In the genomic region with DNA sequence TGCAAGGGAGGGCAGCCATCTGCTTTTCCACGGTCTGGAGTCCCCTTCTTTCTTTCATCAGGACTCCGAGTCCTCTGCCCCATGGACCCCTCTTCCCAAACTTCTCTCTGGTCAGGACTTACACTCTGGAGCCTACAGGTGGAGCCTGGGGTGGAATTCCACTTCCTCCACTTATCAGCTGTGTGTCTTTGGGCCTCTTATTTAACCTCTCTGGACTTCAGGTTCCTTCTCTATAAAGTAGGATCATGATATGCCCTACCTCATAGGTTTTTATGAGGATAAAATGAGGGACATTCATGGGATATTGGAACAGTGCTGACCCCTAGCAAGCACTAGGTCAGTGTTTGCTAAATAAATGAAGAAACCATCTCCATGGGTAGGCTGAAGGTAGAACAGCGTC, we compare ENCODE assay signal across 27 cellular contexts. TPM values are rescaled to one million over a fixed set of nuclear protein-coding genes. Genes with fewer than 3 reads are reported as not detected.
DNase-seq lines count a peak whose midpoint lies in the region; ATAC-seq, FAIRE-seq and TF ChIP-seq lines count a peak whose summit lies in the region.
"Had no signal": no experiment of that assay in that cellular context is flagged by ENCODE, and none has a peak within 500 bp of the region (broad histone marks: within the 10 kb centered on the region; RNA-seq: fewer than 3 reads in every experiment).

No MANE protein-coding gene starts in this region.

- no peaks in the 10 kb centered on the region for H3K9me3 Mint-ChIP-seq in neural progenitor cell
- H3K9me3 Mint-ChIP-seq in type B pancreatic cell: no peaks in the 10 kb centered on the region
- H3K9me3 Mint-ChIP-seq: CD4-positive, alpha-beta memory T cell had no signal

- no peak overlapping the region; the same call in 1 of the 2 replicates for H2BK20ac ChIP-seq in H1 (ENCODE audit: low read length)

- H3K4me3 ChIP-seq in HepG2 (replicated peaks in 1 of 3; ENCODE audit: insufficient read depth in 1 of 3, low read depth in 2 of 3, low read length in 3 of 3) (no peak overlapping the region), right lobe of liver (no peak overlapping the region), H1 (ENCODE audit: extremely low read depth in 1 of 4, insufficient read depth in 2 of 4, low read depth in 3 of 4, low read length in 4 of 4) (no peak overlapping the region), neural progenitor cell (no peak overlapping the region)

- in situ Hi-C loops in HepG2 (cut with HindIII; ENCODE audit: extremely low pct_ligation_motif_present, low pct_unique_long_range_greater_than_20kb): no loop called here

- H4K91ac ChIP-seq in H1 (replicated peaks; ENCODE audit: insufficient read length, low read length): no peak overlapping the region

- FAIRE-seq in HepG2 (lab: Jason Lieb, UNC): no peak
- no peak for FAIRE-seq in H1 (lab: Jason Lieb, UNC)
- FAIRE-seq: G401.6, GM19239 had no signal

- H3K4me2 ChIP-seq in HepG2 (ENCODE audit: low read depth, low read length): no peak overlapping the region
- H3K4me2 ChIP-seq in H1 (ENCODE audit: insufficient read depth in 1 of 2, low read depth in 2 of 2, low read length in 2 of 2): no peak overlapping the region
- H3K4me2 ChIP-seq in neural progenitor cell: no peak overlapping the region

- no peaks in the 10 kb centered on the region for H3F3A ChIP-seq in neural progenitor cell (ENCODE audit: low read depth)

- H3K56ac ChIP-seq in H1 (replicated peaks; ENCODE audit: insufficient read length, low read depth, low read length): no peak overlapping the region

- H3K23ac ChIP-seq in H1 (ENCODE audit: insufficient read length): no peak overlapping the region

- 79% methylated on average over 2 of the region's 3 CpGs for WGBS in HepG2 (ENCODE audit: low lambda C conversion rate)
- WGBS in right lobe of liver (ENCODE audit: insufficient coverage, low coverage, low lambda C conversion rate, missing lambda C conversion rate): 89% methylated on average over 3 of the region's 3 CpGs
- WGBS in H1 (ENCODE audit: extremely low coverage in 1 of 2, insufficient coverage in 1 of 2, insufficient read length in 1 of 2, insufficient replicate concordance in 2 of 2, low coverage in 1 of 2, low lambda C conversion rate in 2 of 2, missing lambda C conversion rate in 1 of 2), 2 experiments: 84% methylated on average over 3 of the region's 3 CpGs; no CpG with 5 or more reads in 1 of the 2 experiments

- H3K14ac ChIP-seq in H1 (ENCODE audit: insufficient read length): no peak overlapping the region

- TF ChIP-seq POLR2A in HepG2 (IDR thresholded peaks at IDR 0.05; ENCODE audit: insufficient read depth in 1 of 2, low read depth in 2 of 2, low read length in 2 of 2) (no peak), right lobe of liver (IDR thresholded peaks at IDR 0.05) (no peak), H1 (IDR thresholded peaks at IDR 0.05; ENCODE audit: control extremely low read depth in 1 of 2, low read depth in 2 of 2, low read length in 2 of 2) (no peak)

- no peak for ATAC-seq in HepG2
- no peak for ATAC-seq in right lobe of liver
- no peak for ATAC-seq in left colon

- H3K27ac Mint-ChIP-seq in neural progenitor cell (peak overlapping the region; percentile 92), type B pancreatic cell (no peak overlapping the region)
- H3K27ac Mint-ChIP-seq: CD4-positive, alpha-beta memory T cell had no signal

- H2AFZ ChIP-seq in HepG2 (ENCODE audit: low read length): no peak overlapping the region
- no peak overlapping the region for H2AFZ ChIP-seq in H1 (ENCODE audit: low read length)
- H2AFZ ChIP-seq in neural progenitor cell (replicated peaks): no peak overlapping the region

- H3K4ac ChIP-seq in H1 (replicated peaks; ENCODE audit: insufficient read length, low read depth, low read length): peak overlapping the region; percentile 12

- intact Hi-C loops in HepG2 (cut with micrococcal nuclease; ENCODE audit: unreplicated experiment) (no loop called here), right lobe of liver (cut with DNase I) (no loop called here), left colon (cut with DNase I, micrococcal nuclease) (no loop called here)

- no peak overlapping the region for H2BK120ac ChIP-seq in H1 (replicated peaks; ENCODE audit: low read depth, low read length)

- no peak overlapping the region; the same call in 1 of the 2 replicates for H3K18ac ChIP-seq in H1 (ENCODE audit: extremely low read depth, low read length)

- no peak for TF ChIP-seq CTCF in HepG2 (CRISPR knock-in tag; IDR thresholded peaks at IDR 0.05)
- no peak for TF ChIP-seq CTCF in right lobe of liver (IDR thresholded peaks at IDR 0.05)
- no peak for TF ChIP-seq CTCF in H1 (IDR thresholded peaks at IDR 0.05; ENCODE audit: control extremely low read depth in 1 of 3, insufficient read depth in 1 of 3, low read depth in 1 of 3, low read length in 3 of 3)
- no peak for TF ChIP-seq CTCF in neural progenitor cell (IDR thresholded peaks at IDR 0.05)
- no peak for TF ChIP-seq CTCF in type B pancreatic cell (conservative IDR thresholded peaks at IDR 0.05)

- H3K27ac ChIP-seq in HepG2 (ENCODE audit: extremely low read length, insufficient read depth, low read length) (no peak overlapping the region), right lobe of liver (no peak overlapping the region), H1 (ENCODE audit: low read depth, low read length) (no peak overlapping the region), neural progenitor cell (no peak overlapping the region)

- H3K79me1 ChIP-seq in H1 (ENCODE audit: low read depth, low read length): no peaks in the 10 kb centered on the region

- H4K20me1 ChIP-seq in HepG2 (ENCODE audit: insufficient read depth, low read length) (no peaks in the 10 kb centered on the region), H1 (replicated peaks in 1 of 2; ENCODE audit: control insufficient read depth in 1 of 2, insufficient read depth in 2 of 2, low read length in 2 of 2) (no peaks in the 10 kb centered on the region), neural progenitor cell (ENCODE audit: low read depth) (no peaks in the 10 kb centered on the region)

- no peak overlapping the region for H2BK15ac ChIP-seq in H1 (ENCODE audit: low read length)

- no peak for TF ChIP-seq RAD21 in HepG2 (CRISPR knock-in tag; IDR thresholded peaks at IDR 0.05)
- no peak for TF ChIP-seq RAD21 in H1 (IDR thresholded peaks at IDR 0.05 in 1 of 2, conservative IDR thresholded peaks at IDR 0.05 in 1 of 2; ENCODE audit: low read depth in 2 of 2, low read length in 2 of 2)

- DNase-seq in HepG2 (ENCODE audit: low spot score) (no peak), right lobe of liver (no peak), H1 (ENCODE audit: low read depth in 1 of 2, low spot score in 2 of 2) (no peak), neural progenitor cell (ENCODE audit: low spot score) (no peak), NCI-H2196 (lab: John Stamatoyannopoulos, UW; ENCODE audit: unreplicated experiment) (no peak), Kasumi-1 (lab: John Stamatoyannopoulos, UW) (no peak), left colon (no peak), type B pancreatic cell (ENCODE audit: extremely low spot score, unreplicated experiment) (no peak)
- DNase-seq: C1 segment of cervical spinal cord; CD4-positive, alpha-beta memory T cell; COR-L47; DMS53; MV-4-11; NCI-H1105 treated with DMSO at 0.1 percent for 48 hours; NCI-H146; NCI-H2029; NCI-H446 treated with DMSO at 0.1 percent for 48 hours; NCI-H526; RPMI8226 had no signal

- POLR2A ChIA-PET in HepG2 (lab: Yijun Ruan, JAX): no interaction called here
- POLR2A ChIA-PET in H1 (lab: Charles Lee; ENCODE audit: partially characterized antibody): interaction anchor here (1.2 to 2.0 kb wide), 3 partner anchors 17 to 159 kb away, joined by 3 to 8 read pairs (median 3); no protein-coding TSS in a partner anchor

- H4K5ac ChIP-seq in H1 (ENCODE audit: insufficient read length, low read depth, low read length): no peak overlapping the region

- no peak overlapping the region for H3K9ac ChIP-seq in HepG2 (ENCODE audit: insufficient read depth, low read depth, low read length)
- no peak overlapping the region for H3K9ac ChIP-seq in H1 (replicated peaks in 1 of 4; ENCODE audit: extremely low read depth in 1 of 4, low read depth in 3 of 4, low read length in 3 of 4)
- no peak overlapping the region for H3K9ac ChIP-seq in neural progenitor cell

- H2BK5ac ChIP-seq in H1 (ENCODE audit: low read depth, low read length): no peak overlapping the region; the same call in 1 of the 2 replicates

- BruUV-seq in HepG2 (replicated peaks; lab: Mats Ljungman, UMichigan): no TSS peak

- H2BK12ac ChIP-seq in H1 (ENCODE audit: low read depth, low read length): no peak overlapping the region

- no peak overlapping the region for H4K8ac ChIP-seq in H1 (ENCODE audit: extremely low read depth, insufficient read depth, low read length)

- no peaks in the 10 kb centered on the region for H3K79me2 ChIP-seq in HepG2 (ENCODE audit: insufficient read depth, low read length)
- no peaks in the 10 kb centered on the region for H3K79me2 ChIP-seq in H1 (ENCODE audit: control insufficient read depth in 1 of 2, insufficient read depth in 2 of 2, low read length in 2 of 2)
- no peaks in the 10 kb centered on the region for H3K79me2 ChIP-seq in neural progenitor cell (ENCODE audit: low read depth)

- H3K9me3 ChIP-seq in HepG2 (ENCODE audit: low read length) (no peaks in the 10 kb centered on the region), right lobe of liver (no peaks in the 10 kb centered on the region), H1 (ENCODE audit: insufficient read depth in 2 of 2, low read depth in 1 of 2, low read length in 1 of 2) (no peaks in the 10 kb centered on the region), neural progenitor cell (ENCODE audit: low read depth) (no peaks in the 10 kb centered on the region)

- TF ChIP-seq EP300 in HepG2 (IDR thresholded peaks at IDR 0.05; ENCODE audit: low read depth in 2 of 2, low read length in 2 of 2) (no peak), HepG2 (CRISPR knock-in tag; IDR thresholded peaks at IDR 0.05; ENCODE audit: borderline replicate concordance) (no peak), H1 (IDR thresholded peaks at IDR 0.05; ENCODE audit: borderline replicate concordance in 1 of 2, low read depth in 2 of 2, low read length in 2 of 2) (no peak)

- peaks cover 67% of the 10 kb centered on the region for H3K4me1 ChIP-seq in HepG2 (ENCODE audit: insufficient read depth, low read length)
- peaks cover 0 to 18% (median 0%) of the 10 kb centered on the region in 4 donors for H3K4me1 ChIP-seq in right lobe of liver
- peaks cover 0 to 13% (median 4%) of the 10 kb centered on the region in 4 experiments; a peak in 4 of 7 replicates for H3K4me1 ChIP-seq in H1 (replicated peaks in 1 of 4; ENCODE audit: control insufficient read depth in 3 of 4, insufficient read depth in 4 of 4, low read length in 3 of 4)
- peaks cover 32% of the 10 kb centered on the region for H3K4me1 ChIP-seq in neural progenitor cell

- CTCF ChIA-PET in HepG2 (lab: Yijun Ruan, JAX; ENCODE audit: low intra/inter-chr PET ratio, low total read pairs) (no interaction called here), H1 (lab: Charles Lee; ENCODE audit: partially characterized antibody) (interaction anchor here (0.8 to 1.1 kb wide), 2 partner anchors 56 to 150 kb away, joined by 3 read pairs; no protein-coding TSS in a partner anchor)

- no peaks in the 10 kb centered on the region for H3K27me3 ChIP-seq in HepG2 (ENCODE audit: control insufficient read depth in 1 of 2, insufficient read depth in 2 of 2, low read length in 2 of 2)
- H3K27me3 ChIP-seq in right lobe of liver: no peaks in the 10 kb centered on the region
- no peaks in the 10 kb centered on the region; a peak in 2 of 7 replicates for H3K27me3 ChIP-seq in H1 (replicated peaks in 1 of 4; ENCODE audit: control insufficient read depth in 3 of 4, extremely low read depth in 1 of 4, insufficient read depth in 3 of 4, low read length in 3 of 4)
- H3K27me3 ChIP-seq in neural progenitor cell: no peaks in the 10 kb centered on the region

- H2AK5ac ChIP-seq in H1 (ENCODE audit: low read depth, low read length): no peak overlapping the region

- peaks cover 2% of the 10 kb centered on the region for H3K27me3 Mint-ChIP-seq in neural progenitor cell (ENCODE audit: insufficient read depth, low read depth)
- no peaks in the 10 kb centered on the region for H3K27me3 Mint-ChIP-seq in type B pancreatic cell
- H3K27me3 Mint-ChIP-seq: CD4-positive, alpha-beta memory T cell had no signal

- H3K36me3 Mint-ChIP-seq in neural progenitor cell (no peaks in the 10 kb centered on the region), type B pancreatic cell (no peaks in the 10 kb centered on the region)
- H3K36me3 Mint-ChIP-seq: CD4-positive, alpha-beta memory T cell had no signal

- peak overlapping the region; percentile 46 for H3K4me3 Mint-ChIP-seq in neural progenitor cell
- no peak overlapping the region for H3K4me3 Mint-ChIP-seq in type B pancreatic cell
- H3K4me3 Mint-ChIP-seq: CD4-positive, alpha-beta memory T cell had no signal

- H3K23me2 ChIP-seq in H1 (ENCODE audit: low read depth, low read length): peaks cover 7% of the 10 kb centered on the region; the same call in 1 of the 2 replicates

- H3K36me3 ChIP-seq in HepG2 (replicated peaks in 1 of 2; ENCODE audit: control insufficient read depth in 1 of 2, insufficient read depth in 2 of 2, low read length in 2 of 2) (no peaks in the 10 kb centered on the region), right lobe of liver (no peaks in the 10 kb centered on the region), H1 (ENCODE audit: control insufficient read depth in 2 of 4, insufficient read depth in 4 of 4, low read length in 3 of 4) (no peaks in the 10 kb centered on the region), neural progenitor cell (no peaks in the 10 kb centered on the region)

- H3K4me1 Mint-ChIP-seq in neural progenitor cell (peaks cover 26% of the 10 kb centered on the region), type B pancreatic cell (ENCODE audit: unreplicated experiment) (peaks cover 9% of the 10 kb centered on the region)
- H3K4me1 Mint-ChIP-seq: CD4-positive, alpha-beta memory T cell had no signal

RNA-seq across cellular contexts. Expression of a gene that starts 1.7 kb away (rescaled TPM):
- total RNA-seq in HepG2 (2016; rRNA removed; fragmentation: Illumina TruSeq; extraction: Trizol) (0.14 and 0.58 TPM in 2 replicates), right lobe of liver (10 to 100 TPM in 1 of 6 experiments, 1 to 10 TPM in 3, under 1 TPM in 1, not detected in 1; 0.63 to 22.9 (median 1.1) TPM), neural progenitor cell (ENCODE audit: low replicate concordance) (0.09 TPM in 1 of 2 replicates, not detected in the other), left colon (not detected), type B pancreatic cell (ENCODE audit: low replicate concordance) (not detected in 2 replicates)
- 0.10 and 0.18 TPM in 2 replicates for total RNA-seq in HepG2 (2016; cell fraction: cytosol; rRNA removed; fragmentation: Illumina TruSeq; extraction: Trizol; ENCODE audit: low read depth)
- total RNA-seq in HepG2 (2016; cell fraction: insoluble cytoplasmic fraction; rRNA removed; fragmentation: Illumina TruSeq; extraction: Trizol): 0.09 and 0.74 TPM in 2 replicates
- total RNA-seq in HepG2 (2016; cell fraction: membrane; rRNA removed; fragmentation: Illumina TruSeq; extraction: Trizol): 0.17 and 0.31 TPM in 2 replicates
- 0.47 and 1.4 TPM in 2 replicates for total RNA-seq in HepG2 (2016; cell fraction: nucleus; rRNA removed; fragmentation: Illumina TruSeq; extraction: Trizol)
- polyA plus RNA-seq in HepG2 (2011; rRNA removed) (0.13 and 0.26 TPM in 2 replicates), H1 (2011; rRNA removed) (0.03 TPM in 1 of 2 replicates, not detected in the other)
- polyA plus RNA-seq in HepG2 (2011; cell fraction: cytosol; rRNA removed): 0.11 TPM in 1 of 2 replicates, not detected in the other
- polyA plus RNA-seq in HepG2 (2011; cell fraction: nucleus; rRNA removed): 0.31 and 1.3 TPM in 2 replicates
- 0.04 TPM in 1 of 2 replicates, not detected in the other for polyA plus RNA-seq in HepG2 (2012)
- 0.09 and 0.12 TPM in 2 replicates for polyA plus RNA-seq in HepG2 (2016; cell fraction: cytosol; fragmentation: Illumina TruSeq; extraction: Trizol; ENCODE audit: low read depth)
- 0.21 and 0.39 TPM in 2 replicates for polyA plus RNA-seq in HepG2 (2016; cell fraction: insoluble cytoplasmic fraction; fragmentation: Illumina TruSeq; extraction: Trizol; ENCODE audit: low read depth)
- 0.22 TPM in 2 replicates for polyA plus RNA-seq in HepG2 (2016; cell fraction: membrane; fragmentation: Illumina TruSeq; extraction: Trizol; ENCODE audit: low read depth)
- polyA plus RNA-seq in HepG2 (2016; cell fraction: nucleus; fragmentation: Illumina TruSeq; extraction: Trizol; ENCODE audit: insufficient read depth, low read depth): 1.7 and 3.1 TPM in 2 replicates
- 0.16 TPM in 1 of 2 replicates, not detected in the other for polyA minus RNA-seq in HepG2 (2011; rRNA and poly(A)+ RNA removed; ENCODE audit: low replicate concordance)
- not detected in 2 replicates for polyA minus RNA-seq in HepG2 (2011; cell fraction: cytosol; rRNA and poly(A)+ RNA removed)
- 0.12 and 0.39 TPM in 2 replicates for polyA minus RNA-seq in HepG2 (2011; cell fraction: nucleus; rRNA and poly(A)+ RNA removed)
- not detected in 2 replicates for total RNA-seq in H1 (2021; fragmentation: NEBNext Ultra II Directional; extraction: Animal tissue kit (Norgen Biotek cat#: 25700))
- polyA plus RNA-seq in H1 (2011; cell fraction: cytosol; rRNA removed): not detected
- not detected for polyA plus RNA-seq in H1 (2011; cell fraction: nucleus; rRNA removed)
- not detected in 4 replicates for polyA plus RNA-seq in H1 (2012, experiment 1 of 2)
- not detected for polyA plus RNA-seq in H1 (2012, experiment 2 of 2)
- polyA plus RNA-seq in H1 (2013, experiment 1 of 2): not detected
- not detected for polyA plus RNA-seq in H1 (2013, experiment 2 of 2)
- not detected in 2 replicates for polyA minus RNA-seq in H1 (2011; rRNA and poly(A)+ RNA removed)
- not detected for polyA minus RNA-seq in H1 (2011; cell fraction: cytosol; rRNA and poly(A)+ RNA removed)
- polyA minus RNA-seq in H1 (2011; cell fraction: nucleus; rRNA and poly(A)+ RNA removed): not detected
- total RNA-seq: A172; CD4-positive, alpha-beta memory T cell; Daoy; H7; HT-29; LHCN-M2; MCF 10A had no signal
- polyA plus RNA-seq: CD4-positive, alpha-beta memory T cell had no signal
